In the genomic region with DNA sequence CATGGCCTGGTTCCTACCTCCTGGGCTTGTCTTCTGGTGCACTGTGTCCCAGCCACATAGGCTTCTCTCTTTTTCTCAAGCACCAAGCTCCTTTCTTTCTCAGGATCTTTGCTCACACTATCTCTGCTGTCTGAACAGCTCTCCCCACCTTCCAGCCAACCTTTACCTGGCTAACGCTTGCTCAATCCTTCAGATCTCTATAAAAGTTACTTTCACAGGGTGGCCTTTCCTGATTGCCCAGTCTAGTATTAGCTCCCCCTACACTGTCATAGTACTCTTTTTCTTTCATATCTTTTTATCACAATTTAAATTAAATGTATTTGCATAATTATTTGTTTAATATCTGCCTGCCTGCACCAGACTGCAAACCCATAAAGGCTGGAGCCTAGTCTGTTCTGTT, we compare ENCODE assay signal across 16 cellular contexts. TPM values are rescaled to one million over a fixed set of nuclear protein-coding genes. Genes with fewer than 3 reads are reported as not detected.
DNase-seq lines count a peak whose midpoint lies in the region; ATAC-seq, FAIRE-seq and TF ChIP-seq lines count a peak whose summit lies in the region.
"Had no signal": no experiment of that assay in that cellular context is flagged by ENCODE, and none has a peak within 500 bp of the region (broad histone marks: within the 10 kb centered on the region; RNA-seq: fewer than 3 reads in every experiment).

No MANE protein-coding gene starts in this region.

- ATAC-seq in activated CD8-positive, alpha-beta memory T cell treated with anti-CD3 and anti-CD28 coated beads, Interleukin-2, amount 10 ng/mL, durations not matched to agents 7 days and 5 days, result no peak
- ATAC-seq in central memory CD8-positive, alpha-beta T cell (replicated peaks; ENCODE audit: extremely low read depth, poor library complexity, severe bottlenecking), result no peak
- ATAC-seq in HG03095 (IDR thresholded peaks at IDR 0.05; ENCODE audit: unreplicated experiment), result no peak

- H3K36me3 ChIP-seq in OCI-LY1 (ENCODE audit: insufficient read depth, low read length) (no peaks in the 10 kb centered on the region; the same call in 1 of the 2 replicates), small intestine (ENCODE audit: control insufficient read depth in 2 of 2, insufficient read depth in 2 of 2, low read length in 2 of 2) (no peaks in the 10 kb centered on the region)
- H3K36me3 ChIP-seq: neutrophil had no signal

- no peaks in the 10 kb centered on the region for H3K27me3 Mint-ChIP-seq in activated CD8-positive, alpha-beta memory T cell treated with anti-CD3 and anti-CD28 coated beads, Interleukin-2, amount 10 ng/mL, durations not matched to agents 7 days and 5 days
- no peaks in the 10 kb centered on the region for H3K27me3 Mint-ChIP-seq in central memory CD8-positive, alpha-beta T cell

- peak overlapping the region; percentile 96 for H3K27ac Mint-ChIP-seq in activated CD8-positive, alpha-beta memory T cell treated with anti-CD3 and anti-CD28 coated beads, Interleukin-2, amount 10 ng/mL, durations not matched to agents 7 days and 5 days
- peak overlapping the region; percentile 98 for H3K27ac Mint-ChIP-seq in central memory CD8-positive, alpha-beta T cell (ENCODE audit: low read depth)

- no peak for TF ChIP-seq CTCF in OCI-LY1 (IDR thresholded peaks at IDR 0.05; ENCODE audit: low read length)

- no peaks in the 10 kb centered on the region for H3K9me2 ChIP-seq in OCI-LY1 (ENCODE audit: low read depth, low read length)

- H3K9me3 Mint-ChIP-seq in activated CD8-positive, alpha-beta memory T cell treated with anti-CD3 and anti-CD28 coated beads, Interleukin-2, amount 10 ng/mL, durations not matched to agents 7 days and 5 days (ENCODE audit: low read depth), result peaks cover 14% of the 10 kb centered on the region
- peaks cover 9% of the 10 kb centered on the region for H3K9me3 Mint-ChIP-seq in central memory CD8-positive, alpha-beta T cell

- H3K36me3 Mint-ChIP-seq in activated CD8-positive, alpha-beta memory T cell treated with anti-CD3 and anti-CD28 coated beads, Interleukin-2, amount 10 ng/mL, durations not matched to agents 7 days and 5 days, result peaks cover 48% of the 10 kb centered on the region
- peaks cover 8% of the 10 kb centered on the region for H3K36me3 Mint-ChIP-seq in central memory CD8-positive, alpha-beta T cell (ENCODE audit: insufficient read depth)

- H3K4me3 Mint-ChIP-seq in activated CD8-positive, alpha-beta memory T cell treated with anti-CD3 and anti-CD28 coated beads, Interleukin-2, amount 10 ng/mL, durations not matched to agents 7 days and 5 days, result peak overlapping the region; percentile 97
- H3K4me3 Mint-ChIP-seq in central memory CD8-positive, alpha-beta T cell, result peak overlapping the region; percentile 97

- no peak for DNase-seq in activated CD8-positive, alpha-beta memory T cell treated with anti-CD3 and anti-CD28 coated beads, Interleukin-2, amount 10 ng/mL, durations not matched to agents 7 days and 5 days
- DNase-seq in activated CD8-positive, alpha-beta memory T cell treated with anti-CD3 and anti-CD28 coated beads, Interleukin-2, amount 50 U/mL, for 4 hours, result no peak
- DNase-seq in central memory CD8-positive, alpha-beta T cell (ENCODE audit: low spot score in 2 of 2), result no peak
- DNase-seq in small intestine (peak; percentile 14), HEK293T (ENCODE audit: extremely low spot score) (no peak)
- DNase-seq in stimulated activated naive CD4-positive, alpha-beta T cell (lab: John Stamatoyannopoulos, UW), result no peak
- DNase-seq: activated CD4-positive, CD25-positive, alpha-beta regulatory T cell; foreskin fibroblast; NCI-H1048; stimulated activated naive CD4-positive, alpha-beta T cell treated with Interleukin-2 at 50 U/mL for 16 hours had no signal

- H3K27me3 ChIP-seq in OCI-LY1 (ENCODE audit: insufficient read depth, low read length), result no peaks in the 10 kb centered on the region
- H3K27me3 ChIP-seq in small intestine (ENCODE audit: control insufficient read depth in 2 of 2, insufficient read depth in 2 of 2, low read length in 2 of 2), result no peaks in the 10 kb centered on the region
- H3K27me3 ChIP-seq: neutrophil had no signal

- 44 to 67% (median 47%) methylated on average over 1 of the region's 1 CpG for WGBS in small intestine, 3 donors

- H3K27ac ChIP-seq in OCI-LY1 (ENCODE audit: low read depth, low read length, poor library complexity, severe bottlenecking) (no peak overlapping the region), small intestine (ENCODE audit: low read depth in 1 of 2, low read length in 1 of 2) (peak overlapping the region in 1 of 2 donors; percentile 70)
- H3K27ac ChIP-seq: neutrophil had no signal

- H3K4me1 Mint-ChIP-seq in activated CD8-positive, alpha-beta memory T cell treated with anti-CD3 and anti-CD28 coated beads, Interleukin-2, amount 10 ng/mL, durations not matched to agents 7 days and 5 days, result peaks cover 38% of the 10 kb centered on the region
- peaks cover 55% of the 10 kb centered on the region for H3K4me1 Mint-ChIP-seq in central memory CD8-positive, alpha-beta T cell

- H2AFZ ChIP-seq in OCI-LY1 (ENCODE audit: low read length), result no peak overlapping the region

- H3K4me1 ChIP-seq in OCI-LY1 (ENCODE audit: insufficient read depth, low read length, severe bottlenecking) (peaks cover 37% of the 10 kb centered on the region), small intestine (ENCODE audit: control insufficient read depth in 2 of 2, insufficient read depth in 1 of 2, low read depth in 1 of 2, low read length in 1 of 2) (peaks cover 2 to 9% of the 10 kb centered on the region in 2 donors)

- H3K4me3 ChIP-seq in OCI-LY1 (ENCODE audit: low read depth, low read length, poor library complexity, severe bottlenecking) (no peak overlapping the region), small intestine (ENCODE audit: low read depth in 1 of 2, low read length in 2 of 2) (peak overlapping the region in 1 of 2 donors; percentile 40)
- H3K4me3 ChIP-seq: lung had no signal

- no peaks in the 10 kb centered on the region for H4K20me1 ChIP-seq in OCI-LY1 (ENCODE audit: insufficient read depth, low read length)

- peak overlapping the region; percentile 43; the same call in 1 of the 2 replicates for H3K4me2 ChIP-seq in OCI-LY1 (ENCODE audit: low read length)

- POLR2A ChIA-PET in HEK293T (lab: Yijun Ruan, JAX), result interaction anchor here (0.6 kb wide), 1 partner anchor 47 kb away, joined by 4 read pairs; no protein-coding TSS in a partner anchor

- FAIRE-seq in small intestine (lab: Jason Lieb, UNC), result no peak
- FAIRE-seq: bronchial epithelial cell, D721Med had no signal

- H3K9me3 ChIP-seq in OCI-LY1 (ENCODE audit: low read length), result peaks cover 14% of the 10 kb centered on the region
- H3K9me3 ChIP-seq in small intestine (ENCODE audit: control insufficient read depth, low read depth), result no peaks in the 10 kb centered on the region

- H3F3A ChIP-seq in OCI-LY1 (ENCODE audit: insufficient read depth, low read length), result no peaks in the 10 kb centered on the region

- CTCF ChIA-PET in activated CD8-positive, alpha-beta memory T cell treated with anti-CD3 and anti-CD28 coated beads, Interleukin-2, amount 10 ng/mL, durations not matched to agents 7 days and 5 days (lab: Charles Lee), result interaction anchor here (0.8 to 2.3 kb wide), 6 partner anchors 10 to 569 kb away, joined by 3 to 8 read pairs (median 4); no protein-coding TSS in a partner anchor
- CTCF ChIA-PET in HEK293T (lab: Yijun Ruan, JAX), result no interaction called here

- H3K79me2 ChIP-seq in OCI-LY1 (ENCODE audit: insufficient read depth, low read length), result no peaks in the 10 kb centered on the region

- no peak overlapping the region for H3K9ac ChIP-seq in OCI-LY1 (ENCODE audit: low read length)

TF ChIP-seq in HEK293T, 16 proteins besides CTCF, POLR2A, EP300 and RAD21:
- TF ChIP-seq SUZ12 (IDR thresholded peaks at IDR 0.05) (no peak), BHLHE40 (IDR thresholded peaks at IDR 0.05; ENCODE audit: borderline replicate concordance) (no peak), HDGF (IDR thresholded peaks at IDR 0.05; ENCODE audit: borderline replicate concordance) (no peak), TARDBP (IDR thresholded peaks at IDR 0.05) (no peak), LEF1 (IDR thresholded peaks at IDR 0.05; ENCODE audit: borderline replicate concordance) (no peak)
TF ChIP-seq in HEK293T: peak in this region for 0.

RNA-seq across cellular contexts. Expression of gene PARP11, which starts 3.8 kb away (rescaled TPM):
- 10 to 100 TPM; 15.9 to 29.7 TPM for total RNA-seq in activated CD8-positive, alpha-beta memory T cell treated with anti-CD3 and anti-CD28 coated beads, Interleukin-2, amount 10 ng/mL, durations not matched to agents 7 days and 5 days
- 1 to 10 TPM; 1.3 to 4.6 (median 3.9) TPM for polyA plus RNA-seq in small intestine
